Comparison of ENCODE assay signal across 14 cellular contexts in the genomic region with DNA sequence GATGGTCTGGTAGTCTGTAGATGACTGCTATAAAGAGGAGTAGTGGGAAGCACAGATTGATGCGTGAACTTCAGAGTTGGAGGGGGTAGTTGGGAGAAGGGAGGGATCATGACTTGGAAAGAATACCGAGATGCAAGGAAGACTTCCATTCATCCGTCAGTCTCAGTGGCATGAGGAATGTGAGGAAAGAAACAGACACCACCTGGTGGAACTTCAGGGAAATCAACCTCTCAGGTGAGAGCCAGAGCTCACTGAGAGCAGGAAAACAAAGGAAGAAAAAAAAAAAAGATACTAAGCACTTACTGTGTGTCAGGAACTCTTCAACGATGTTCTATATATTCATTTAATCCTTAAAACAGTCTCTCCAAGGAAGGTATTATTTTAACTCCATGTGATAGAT.
A peak's percentile ranks its signal among the peaks of the same experiment; 100 is the strongest.
DNase-seq lines count a peak whose midpoint lies in the region; ATAC-seq, FAIRE-seq and TF ChIP-seq lines count a peak whose summit lies in the region.
"Had no signal": no experiment of that assay in that cellular context is flagged by ENCODE, and none has a peak within 500 bp of the region (broad histone marks: within the 10 kb centered on the region; RNA-seq: fewer than 3 reads in every experiment).

No MANE protein-coding gene starts in this region.

- TF ChIP-seq POLR2A in HepG2 (IDR thresholded peaks at IDR 0.05; ENCODE audit: insufficient read depth in 1 of 2, low read depth in 2 of 2, low read length in 2 of 2) (no peak), right lobe of liver (IDR thresholded peaks at IDR 0.05) (no peak)

- H3K9me3 Mint-ChIP-seq in activated CD4-positive, alpha-beta T cell treated with anti-CD3 and anti-CD28 coated beads, Interleukin-2, amount 10 ng/mL, durations not matched to agents 7 days and 5 days = no peaks in the 10 kb centered on the region

- no peaks in the 10 kb centered on the region for H3K9me3 ChIP-seq in HepG2 (ENCODE audit: low read length)
- H3K9me3 ChIP-seq in right lobe of liver = no peaks in the 10 kb centered on the region
- no peaks in the 10 kb centered on the region for H3K9me3 ChIP-seq in PC-9 (ENCODE audit: insufficient read depth, low read depth)
- H3K9me3 ChIP-seq: colonic mucosa, neutrophil had no signal

- ATAC-seq in HepG2 = peak; percentile 86
- no peak for ATAC-seq in right lobe of liver
- ATAC-seq: activated CD8-positive, alpha-beta memory T cell treated with anti-CD3 and anti-CD28 coated beads, Interleukin-2, amount 10 ng/mL, durations not matched to agents 7 days and 5 days had no signal

- H3K36me3 ChIP-seq in HepG2 (replicated peaks in 1 of 2; ENCODE audit: control insufficient read depth in 1 of 2, insufficient read depth in 2 of 2, low read length in 2 of 2) = no peaks in the 10 kb centered on the region
- H3K36me3 ChIP-seq in right lobe of liver = no peaks in the 10 kb centered on the region
- H3K36me3 ChIP-seq in PC-9 (ENCODE audit: low read depth) = no peaks in the 10 kb centered on the region
- H3K36me3 ChIP-seq: colonic mucosa, neutrophil had no signal

- no peaks in the 10 kb centered on the region for H3K36me3 Mint-ChIP-seq in activated CD4-positive, alpha-beta T cell treated with anti-CD3 and anti-CD28 coated beads, Interleukin-2, amount 10 ng/mL, durations not matched to agents 7 days and 5 days (ENCODE audit: low read depth)
- H3K36me3 Mint-ChIP-seq: activated CD8-positive, alpha-beta memory T cell treated with anti-CD3 and anti-CD28 coated beads, Interleukin-2, amount 10 ng/mL, durations not matched to agents 7 days and 5 days; activated naive CD8-positive, alpha-beta T cell had no signal

- H3K27ac Mint-ChIP-seq in activated CD4-positive, alpha-beta T cell treated with anti-CD3 and anti-CD28 coated beads, Interleukin-2, amount 10 ng/mL, durations not matched to agents 7 days and 5 days = no peak overlapping the region
- H3K27ac Mint-ChIP-seq: activated CD8-positive, alpha-beta memory T cell treated with anti-CD3 and anti-CD28 coated beads, Interleukin-2, amount 10 ng/mL, durations not matched to agents 7 days and 5 days; activated naive CD8-positive, alpha-beta T cell; B cell had no signal

- H2AFZ ChIP-seq in HepG2 (ENCODE audit: low read length) = no peak overlapping the region
- no peak overlapping the region for H2AFZ ChIP-seq in PC-9

- no peaks in the 10 kb centered on the region for H3K9me2 ChIP-seq in PC-9 (ENCODE audit: insufficient read depth)

- no peak overlapping the region for H3K9ac ChIP-seq in HepG2 (ENCODE audit: insufficient read depth, low read depth, low read length)

- intact Hi-C loops in HepG2 (cut with micrococcal nuclease; ENCODE audit: unreplicated experiment) (loop anchor here (1.0 kb wide), 1 partner anchor 314 kb away; no protein-coding TSS in a partner anchor), right lobe of liver (cut with DNase I) (no loop called here), PC-9 (cut with micrococcal nuclease; ENCODE audit: unreplicated experiment) (loop anchor here (5.0 kb wide), 2 partner anchors 120 to 315 kb away; no protein-coding TSS in a partner anchor)

- no TSS peak for BruUV-seq in HepG2 (replicated peaks; lab: Mats Ljungman, UMichigan)
- BruUV-seq in PC-9 (replicated peaks; lab: Mats Ljungman, UMichigan) = no TSS peak

- TF ChIP-seq CTCF in HepG2 (CRISPR knock-in tag; IDR thresholded peaks at IDR 0.05) = peak; percentile 46
- peak in 2 of 4 donors; percentile 21 to 26 for TF ChIP-seq CTCF in right lobe of liver (IDR thresholded peaks at IDR 0.05)
- peak; percentile 57 for TF ChIP-seq CTCF in PC-9 (conservative IDR thresholded peaks at IDR 0.05)

- H4K20me1 ChIP-seq in HepG2 (ENCODE audit: insufficient read depth, low read length) (no peaks in the 10 kb centered on the region), PC-9 (ENCODE audit: insufficient read depth) (no peaks in the 10 kb centered on the region)

- H3K27ac ChIP-seq in HepG2 (ENCODE audit: extremely low read length, insufficient read depth, low read length) (no peak overlapping the region), right lobe of liver (no peak overlapping the region), PC-9 (no peak overlapping the region)
- H3K27ac ChIP-seq: colonic mucosa, neutrophil had no signal

- TF ChIP-seq EP300 in HepG2 (IDR thresholded peaks at IDR 0.05; ENCODE audit: low read depth in 2 of 2, low read length in 2 of 2) (no peak), HepG2 (CRISPR knock-in tag; IDR thresholded peaks at IDR 0.05; ENCODE audit: borderline replicate concordance) (no peak)

- peak; percentile 34 for FAIRE-seq in HepG2 (lab: Jason Lieb, UNC)

- H3K4me3 ChIP-seq in HepG2 (replicated peaks in 1 of 3; ENCODE audit: insufficient read depth in 1 of 3, low read depth in 2 of 3, low read length in 3 of 3) (no peak overlapping the region), right lobe of liver (no peak overlapping the region), PC-9 (no peak overlapping the region)
- H3K4me3 ChIP-seq: colonic mucosa had no signal

- H3K79me2 ChIP-seq in HepG2 (ENCODE audit: insufficient read depth, low read length) (no peaks in the 10 kb centered on the region), PC-9 (ENCODE audit: low read depth) (no peaks in the 10 kb centered on the region)

- H3F3A ChIP-seq in PC-9 (ENCODE audit: insufficient read depth, low read depth) = no peaks in the 10 kb centered on the region

- in situ Hi-C loops in HepG2 (cut with HindIII; ENCODE audit: extremely low pct_ligation_motif_present, low pct_unique_long_range_greater_than_20kb) = no loop called here

- no peaks in the 10 kb centered on the region for H3K4me1 Mint-ChIP-seq in activated CD4-positive, alpha-beta T cell treated with anti-CD3 and anti-CD28 coated beads, Interleukin-2, amount 10 ng/mL, durations not matched to agents 7 days and 5 days
- H3K4me1 Mint-ChIP-seq: activated CD8-positive, alpha-beta memory T cell treated with anti-CD3 and anti-CD28 coated beads, Interleukin-2, amount 10 ng/mL, durations not matched to agents 7 days and 5 days; B cell had no signal

- TF ChIP-seq RAD21 in HepG2 (CRISPR knock-in tag; IDR thresholded peaks at IDR 0.05) = no peak

- POLR2A ChIA-PET in HepG2 (lab: Yijun Ruan, JAX) = no interaction called here
- POLR2A ChIA-PET in PC-9 (lab: Charles Lee; ENCODE audit: unreplicated experiment) = interaction anchor here (0.6 to 0.7 kb wide), 2 partner anchors 179 to 224 kb away, joined by 3 to 4 read pairs; a partner anchor contains a TSS
- POLR2A ChIA-PET in activated CD4-positive, alpha-beta T cell treated with anti-CD3 and anti-CD28 coated beads, Interleukin-2, amount 10 ng/mL, durations not matched to agents 7 days and 5 days (lab: Charles Lee) = no interaction called here

- H3K27me3 Mint-ChIP-seq in activated CD4-positive, alpha-beta T cell treated with anti-CD3 and anti-CD28 coated beads, Interleukin-2, amount 10 ng/mL, durations not matched to agents 7 days and 5 days = no peaks in the 10 kb centered on the region
- H3K27me3 Mint-ChIP-seq: activated CD8-positive, alpha-beta memory T cell treated with anti-CD3 and anti-CD28 coated beads, Interleukin-2, amount 10 ng/mL, durations not matched to agents 7 days and 5 days; activated naive CD8-positive, alpha-beta T cell; B cell had no signal

- peak; percentile 6 for DNase-seq in HepG2 (ENCODE audit: low spot score)
- no peak for DNase-seq in right lobe of liver
- DNase-seq in PC-9 = peak; percentile 8 to 34
- DNase-seq in iPS-NIHi11 (ENCODE audit: low spot score) = peak; percentile 66
- no peak for DNase-seq in pons (ENCODE audit: low spot score)
- DNase-seq in activated CD4-positive, alpha-beta T cell treated with anti-CD3 and anti-CD28 coated beads, Interleukin-2, amount 10 ng/mL, durations not matched to agents 7 days and 5 days = no peak
- DNase-seq in DMS114 treated with DMSO at 0.1 percent for 48 hours (lab: John Stamatoyannopoulos, UW; ENCODE audit: unreplicated experiment) = no peak
- no peak for DNase-seq in OCI-M1 (lab: John Stamatoyannopoulos, UW)
- DNase-seq: activated CD8-positive, alpha-beta memory T cell treated with anti-CD3 and anti-CD28 coated beads, Interleukin-2, amount 10 ng/mL, durations not matched to agents 7 days and 5 days; colonic mucosa; NCI-H187 had no signal

- H3K27me3 ChIP-seq in HepG2 (ENCODE audit: control insufficient read depth in 1 of 2, insufficient read depth in 2 of 2, low read length in 2 of 2) = no peaks in the 10 kb centered on the region
- no peaks in the 10 kb centered on the region for H3K27me3 ChIP-seq in right lobe of liver
- H3K27me3 ChIP-seq in PC-9 (ENCODE audit: insufficient read depth, low read depth) = no peaks in the 10 kb centered on the region
- H3K27me3 ChIP-seq: colonic mucosa, neutrophil had no signal

- H3K4me1 ChIP-seq in HepG2 (ENCODE audit: insufficient read depth, low read length) = no peaks in the 10 kb centered on the region
- no peaks in the 10 kb centered on the region for H3K4me1 ChIP-seq in right lobe of liver
- H3K4me1 ChIP-seq in PC-9 (replicated peaks; ENCODE audit: insufficient read depth) = no peaks in the 10 kb centered on the region
- H3K4me1 ChIP-seq: colonic mucosa had no signal

- H3K4me2 ChIP-seq in HepG2 (ENCODE audit: low read depth, low read length) = no peak overlapping the region
- H3K4me2 ChIP-seq in PC-9 = no peak overlapping the region

- H3K4me3 Mint-ChIP-seq in activated CD4-positive, alpha-beta T cell treated with anti-CD3 and anti-CD28 coated beads, Interleukin-2, amount 10 ng/mL, durations not matched to agents 7 days and 5 days = no peak overlapping the region
- H3K4me3 Mint-ChIP-seq: activated CD8-positive, alpha-beta memory T cell treated with anti-CD3 and anti-CD28 coated beads, Interleukin-2, amount 10 ng/mL, durations not matched to agents 7 days and 5 days; activated naive CD8-positive, alpha-beta T cell; B cell had no signal

- CTCF ChIA-PET in HepG2 (lab: Yijun Ruan, JAX; ENCODE audit: low intra/inter-chr PET ratio, low total read pairs) = interaction anchor here (0.9 kb wide), 1 partner anchor 314 kb away, joined by 8 read pairs; no protein-coding TSS in a partner anchor
- CTCF ChIA-PET in PC-9 (lab: Charles Lee) = interaction anchor here (0.6 to 0.7 kb wide), 2 partner anchors 79 to 98 kb away, joined by 5 to 7 read pairs; no protein-coding TSS in a partner anchor
- CTCF ChIA-PET in activated CD4-positive, alpha-beta T cell treated with anti-CD3 and anti-CD28 coated beads, Interleukin-2, amount 10 ng/mL, durations not matched to agents 7 days and 5 days (lab: Charles Lee) = interaction anchor here (0.5 kb wide), 1 partner anchor 1626 kb away, joined by 4 read pairs; no protein-coding TSS in a partner anchor

- 4% methylated on average over 4 of the region's 4 CpGs for WGBS in HepG2 (ENCODE audit: low lambda C conversion rate)
- 46% methylated on average over 4 of the region's 4 CpGs for whole genome bisulfite sequencing in right lobe of liver (ENCODE audit: insufficient coverage, low coverage, low lambda C conversion rate, missing lambda C conversion rate)

TF ChIP-seq in HepG2, 621 proteins besides CTCF, POLR2A, EP300 and RAD21:
- TF ChIP-seq ZNF33A (CRISPR knock-in tag; IDR thresholded peaks at IDR 0.05; ENCODE audit: borderline replicate concordance) = no peak
- TF ChIP-seq SMC3 (IDR thresholded peaks at IDR 0.05; ENCODE audit: low read length) = peak; percentile 24; the same call in 1 of the 2 replicates
- peak; percentile 31; the same call in 1 of the 2 replicates for TF ChIP-seq STAG1 (CRISPR knock-in tag; IDR thresholded peaks at IDR 0.05)

Comparison
In these comparisons a context has a peak if more than half of its experiments do, and no peak if none do; other contexts are left out.
1. DNase-seq: peak in HepG2 (single experiment), PC-9 (2 of 2) and iPS-NIHi11 (single experiment); none in right lobe of liver (0 of 3), pons (single experiment), activated CD4-positive, alpha-beta T cell treated with anti-CD3 and anti-CD28 coated beads, Interleukin-2, amount 10 ng/mL, durations not matched to agents 7 days and 5 days (single experiment), DMS114 treated with DMSO at 0.1 percent for 48 hours (single experiment) and OCI-M1 (single experiment).
2. intact Hi-C loops: an anchor here in HepG2 (1.0 kb wide) and PC-9 (5.0 kb wide); none called in right lobe of liver.